In genomic region chr2:121644715-121645114, GRCh38 we compare ENCODE assay signal across 19 cellular contexts. TPM values are rescaled to one million over a fixed set of nuclear protein-coding genes. Genes with fewer than 3 reads are reported as not detected.
A peak's percentile ranks its signal among the peaks of the same experiment; 100 is the strongest.
DNase-seq lines count a peak whose midpoint lies in the region; ATAC-seq and TF ChIP-seq lines count a peak whose summit lies in the region.
"Had no signal": no experiment of that assay in that cellular context is flagged by ENCODE, and none has a peak within 500 bp of the region (broad histone marks: within the 10 kb centered on the region; RNA-seq: fewer than 3 reads in every experiment).

No MANE protein-coding gene starts in this region.

- in situ Hi-C loops in gastrocnemius medialis (cut with MboI; ENCODE audit: low sequenced_read_pairs in 4 of 4): loop anchor here in 3 of 4 donors (5.0 to 25.0 kb wide), 5 partner anchors 50 to 120 kb away; partner anchors contain the start of genes NIFK (in 1 of the 3) and RNU4ATAC (in 1 of the 3)

- H3K9me3 Mint-ChIP-seq in CD8-positive, alpha-beta memory T cell: no peaks in the 10 kb centered on the region
- H3K9me3 Mint-ChIP-seq: HFFc6 had no signal

- no peaks in the 10 kb centered on the region for H3K9me2 ChIP-seq in OCI-LY7 (ENCODE audit: insufficient read depth, low read length)

- no peak overlapping the region for H2AFZ ChIP-seq in OCI-LY7 (ENCODE audit: low read length)

- peaks cover 90% of the 10 kb centered on the region for H3K79me2 ChIP-seq in OCI-LY7 (ENCODE audit: insufficient read depth, low read depth, low read length)

- peaks cover 4 to 31% (median 7%) of the 10 kb centered on the region in 3 donors for H3K36me3 Mint-ChIP-seq in CD8-positive, alpha-beta memory T cell

- intact Hi-C loops in OCI-LY7 (cut with micrococcal nuclease; ENCODE audit: unreplicated experiment): loop anchor here (5.0 kb wide), 1 partner anchor 82 kb away; no protein-coding TSS in a partner anchor
- intact Hi-C loops in gastrocnemius medialis (cut with DNase I; ENCODE audit: low total_unique reads): no loop called here

- POLR2A ChIA-PET in CD8-positive, alpha-beta memory T cell (lab: Charles Lee): interaction anchor here (0.7 kb wide), 1 partner anchor 44 kb away, joined by 4 read pairs; no protein-coding TSS in a partner anchor
- POLR2A ChIA-PET in OCI-LY7 (lab: Charles Lee): interaction anchor here (0.6 to 7.2 kb wide), 5 partner anchors 12 to 196 kb away, joined by 3 to 55 read pairs (median 5); partner anchors contain the start of gene RNU4ATAC

- peak overlapping the region; percentile 35; the same call in 1 of the 2 replicates for H3K4me2 ChIP-seq in OCI-LY7 (ENCODE audit: low read length)
- H3K4me2 ChIP-seq: KMS-11 had no signal

- no peak for TF ChIP-seq POLR2A in gastrocnemius medialis (IDR thresholded peaks at IDR 0.05)

- H3K36me3 ChIP-seq in CD8-positive, alpha-beta memory T cell (ENCODE audit: insufficient read depth, low read length): no peaks in the 10 kb centered on the region
- H3K36me3 ChIP-seq in OCI-LY7 (ENCODE audit: insufficient read depth, low read length): peaks cover 21% of the 10 kb centered on the region
- H3K36me3 ChIP-seq in gastrocnemius medialis: no peaks in the 10 kb centered on the region
- H3K36me3 ChIP-seq in H7 (replicated peaks; ENCODE audit: control insufficient read depth, insufficient read depth, low read length): no peaks in the 10 kb centered on the region

- H3K4me3 Mint-ChIP-seq in CD8-positive, alpha-beta memory T cell: peak overlapping the region in 1 of 7 donors; percentile 57
- H3K4me3 Mint-ChIP-seq: HFFc6 had no signal

- H3K4me3 ChIP-seq in CD8-positive, alpha-beta memory T cell (ENCODE audit: low read length): no peak overlapping the region
- H3K4me3 ChIP-seq in OCI-LY7 (ENCODE audit: low read depth, low read length, poor library complexity, severe bottlenecking) (no peak overlapping the region), gastrocnemius medialis (no peak overlapping the region), H7 (ENCODE audit: insufficient read depth, low read depth, low read length) (no peak overlapping the region)
- H3K4me3 ChIP-seq: SJSA1 had no signal

- H3K27ac ChIP-seq in CD8-positive, alpha-beta memory T cell (ENCODE audit: low read depth, low read length): no peak overlapping the region
- no peak overlapping the region for H3K27ac ChIP-seq in OCI-LY7 (ENCODE audit: low read depth, low read length, poor library complexity, severe bottlenecking)
- H3K27ac ChIP-seq in gastrocnemius medialis: peak overlapping the region; percentile 95 to 100 (median 98)
- H3K27ac ChIP-seq: KMS-11, SJSA1 had no signal

- H3K9me3 ChIP-seq in CD8-positive, alpha-beta memory T cell (ENCODE audit: low read length): no peaks in the 10 kb centered on the region
- H3K9me3 ChIP-seq in OCI-LY7 (ENCODE audit: low read length): no peaks in the 10 kb centered on the region
- no peaks in the 10 kb centered on the region for H3K9me3 ChIP-seq in gastrocnemius medialis
- H3K9me3 ChIP-seq: SJSA1 had no signal

- peaks cover 23% of the 10 kb centered on the region for H3K4me1 ChIP-seq in CD8-positive, alpha-beta memory T cell (ENCODE audit: insufficient read depth, low read length)
- peaks cover 25% of the 10 kb centered on the region for H3K4me1 ChIP-seq in OCI-LY7 (ENCODE audit: insufficient read depth, low read length, poor library complexity, severe bottlenecking)
- H3K4me1 ChIP-seq in gastrocnemius medialis: peaks cover 48 to 51% of the 10 kb centered on the region in 2 donors

- TF ChIP-seq CTCF in OCI-LY7 (conservative IDR thresholded peaks at IDR 0.05; ENCODE audit: low read length) (no peak), gastrocnemius medialis (IDR thresholded peaks at IDR 0.05 in 4 of 5, conservative IDR thresholded peaks at IDR 0.05 in 1 of 5) (no peak)

- peaks cover 47 to 78% (median 78%) of the 10 kb centered on the region in 3 donors for H3K4me1 Mint-ChIP-seq in CD8-positive, alpha-beta memory T cell

- CTCF ChIA-PET in CD8-positive, alpha-beta memory T cell (lab: Charles Lee): no interaction called here
- CTCF ChIA-PET in OCI-LY7 (lab: Charles Lee; ENCODE audit: unreplicated experiment): no interaction called here

- ATAC-seq in gastrocnemius medialis (no peak), GM18870 (IDR thresholded peaks at IDR 0.05; ENCODE audit: unreplicated experiment) (no peak)

- peaks cover 0 to 5% of the 10 kb centered on the region in 2 donors for H3K27me3 Mint-ChIP-seq in CD8-positive, alpha-beta memory T cell

- no peak for DNase-seq in CD8-positive, alpha-beta memory T cell
- DNase-seq in OCI-LY7 (ENCODE audit: low spot score) (no peak), left kidney (ENCODE audit: low read depth, low spot score) (peak; percentile 34), gastrocnemius medialis (no peak), epidermal melanocyte (ENCODE audit: insufficient read length, low spot score) (no peak), H7 (no peak)
- DNase-seq: AML-193, Calu3, DMS53, EL, HFFc6, NCI-H1436, NCI-H1930, NCI-H345, NCI-H524 treated with DMSO at 0.1 percent for 48 hours, PC-3 had no signal

- BruUV-seq in OCI-LY7 (replicated peaks; lab: Mats Ljungman, UMichigan): no TSS peak

- H3K27ac Mint-ChIP-seq in CD8-positive, alpha-beta memory T cell: peak overlapping the region in 6 of 8 donors; percentile 26 to 84 (median 58)

- H4K20me1 ChIP-seq in OCI-LY7 (ENCODE audit: insufficient read depth, low read length): peaks cover 5% of the 10 kb centered on the region; the same call in 1 of the 2 replicates

- no peaks in the 10 kb centered on the region for H3K27me3 ChIP-seq in CD8-positive, alpha-beta memory T cell (ENCODE audit: insufficient read depth, low read length, poor library complexity, severe bottlenecking)
- H3K27me3 ChIP-seq in gastrocnemius medialis (no peaks in the 10 kb centered on the region), H7 (ENCODE audit: control insufficient read depth, insufficient read depth, low read length) (no peaks in the 10 kb centered on the region)
- H3K27me3 ChIP-seq: SJSA1 had no signal

RNA-seq across cellular contexts. Expression of gene CLASP1, which starts 4.5 kb away (rescaled TPM):
- total RNA-seq in CD8-positive, alpha-beta memory T cell: 10 to 100 TPM; 62.6 to 66.0 TPM
- polyA plus RNA-seq in CD8-positive, alpha-beta memory T cell: 22.2 TPM
- 32.6 and 33.8 TPM in 2 replicates for total RNA-seq in OCI-LY7 (2014; rRNA removed; shearing (Covaris generic))
- total RNA-seq in OCI-LY7 (2022) (65.4 and 72.4 TPM in 2 replicates), gastrocnemius medialis (10 to 100 TPM; 50.1 to 73.9 (median 61.4) TPM)
- 22.9 and 33.1 TPM in 2 replicates for total RNA-seq in H7 (2014; rRNA removed; shearing (Covaris generic))

Comparison
In these comparisons a context has a peak if more than half of its experiments do, and no peak if none do; other contexts are left out.
1. H3K27ac ChIP-seq: peak in gastrocnemius medialis (4 of 4); none in CD8-positive, alpha-beta memory T cell (single experiment) and OCI-LY7 (single experiment).